ENCODE assay signal across 9 cellular contexts in the genomic region with DNA sequence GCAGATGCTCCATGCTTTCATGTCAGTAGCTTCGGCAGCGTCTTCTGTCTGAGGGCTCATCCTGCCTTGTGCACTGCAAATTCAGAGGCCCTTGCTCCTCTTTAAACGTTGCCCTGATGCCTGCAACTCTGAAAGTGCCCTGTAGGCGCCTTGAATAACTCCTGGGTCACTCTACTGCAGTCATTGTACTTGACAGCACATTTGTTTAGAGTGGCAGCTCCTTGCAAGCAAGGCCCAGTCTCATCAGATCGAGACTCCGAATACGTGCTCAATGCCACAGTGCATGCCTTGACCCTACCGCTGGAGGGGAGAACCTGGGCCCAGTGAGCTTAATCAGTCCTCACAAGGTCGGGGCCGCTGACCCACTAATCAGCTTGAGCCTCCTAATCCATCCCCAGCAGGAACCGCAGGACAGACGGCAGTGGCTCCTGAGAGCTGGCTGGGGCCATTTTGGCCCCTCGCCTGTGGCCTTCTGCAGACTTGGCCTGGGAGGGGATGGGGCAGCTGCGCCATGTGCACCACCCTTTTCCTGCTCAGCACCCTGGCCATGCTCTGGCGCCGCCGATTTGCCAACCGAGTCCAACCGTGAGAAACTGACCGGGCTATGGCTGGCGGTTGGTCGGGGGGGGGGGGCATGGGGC. TPM values are rescaled to one million over a fixed set of nuclear protein-coding genes. Genes with fewer than 3 reads are reported as not detected.
DNase-seq lines count a peak whose midpoint lies in the region; ATAC-seq, FAIRE-seq and TF ChIP-seq lines count a peak whose summit lies in the region.
"Had no signal": no experiment of that assay in that cellular context is flagged by ENCODE, and none has a peak within 500 bp of the region (broad histone marks: within the 10 kb centered on the region; RNA-seq: fewer than 3 reads in every experiment).

A gene with protein sequence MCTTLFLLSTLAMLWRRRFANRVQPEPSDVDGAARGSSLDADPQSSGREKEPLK (plus strand): TSS at position 414 of the 641 bp plus-strand sequence. CDS start 98 bp downstream, at position 512.

- no peak within 1 kb of the TSS for H2BK20ac ChIP-seq in H9 (ENCODE audit: low read depth, low read length, poor library complexity, severe bottlenecking)

- H3K4me1 Mint-ChIP-seq in H9 = peaks cover 31 to 51% of the 10 kb centered on the region in 2 experiments

- H2AFZ ChIP-seq in H9 (ENCODE audit: low read length) (no peak within 1 kb of the TSS), GM12878 (ENCODE audit: control insufficient read depth, low read depth, low read length) (no peak within 1 kb of the TSS)

- H3K9me3 ChIP-seq in H9 (ENCODE audit: control insufficient read depth, low read depth, low read length) (no peaks in the 10 kb centered on the region), GM12878 (replicated peaks; ENCODE audit: control insufficient read depth, insufficient read depth, low read length) (no peaks in the 10 kb centered on the region), kidney (ENCODE audit: control insufficient read depth in 1 of 2, low read length in 2 of 2) (no peaks in the 10 kb centered on the region), subcutaneous abdominal adipose tissue (ENCODE audit: control insufficient read depth in 5 of 5, low read length in 5 of 5) (no peaks in the 10 kb centered on the region)

- in situ Hi-C loops in GM12878 (cut with MboI) = no loop called here

- no peak within 1 kb of the TSS for H3K27ac Mint-ChIP-seq in H9

- no peaks in the 10 kb centered on the region for H3K9me3 Mint-ChIP-seq in H9

- no peak within 1 kb of the TSS for H2BK120ac ChIP-seq in H9 (ENCODE audit: low read depth, low read length, poor library complexity, severe bottlenecking)

- peak; percentile 43 for TF ChIP-seq CTCF in H9 (conservative IDR thresholded peaks at IDR 0.05)
- TF ChIP-seq CTCF in GM12878 (IDR thresholded peaks at IDR 0.05 in 2 of 3, conservative IDR thresholded peaks at IDR 0.05 in 1 of 3; ENCODE audit: control insufficient read depth in 2 of 3, extremely low read depth in 1 of 3, insufficient read depth in 1 of 3, low read depth in 3 of 3, low read length in 3 of 3) = 0 out of 6 replicates have a peak, but pooled peaks of 1 of the 3 experiments have one; percentile 5
- TF ChIP-seq CTCF in kidney (IDR thresholded peaks at IDR 0.05; ENCODE audit: borderline replicate concordance, extremely low read depth, insufficient read depth) = no peak

- no peaks in the 10 kb centered on the region for H3K36me3 Mint-ChIP-seq in H9 (ENCODE audit: insufficient read depth in 1 of 3, low read depth in 3 of 3)

- H2AK5ac ChIP-seq in H9 (ENCODE audit: insufficient read length, low read length) = no peak within 1 kb of the TSS

- H3K14ac ChIP-seq in H9 (ENCODE audit: insufficient read depth, low read length) = no peak within 1 kb of the TSS

- no peak within 1 kb of the TSS for H3K9ac ChIP-seq in H9 (ENCODE audit: extremely low read depth, insufficient read length, low read length)
- H3K9ac ChIP-seq in GM12878 (ENCODE audit: control insufficient read depth, insufficient read depth, low read length) = no peak within 1 kb of the TSS
- H3K9ac ChIP-seq in kidney (ENCODE audit: low read length in 2 of 2) = peak within 1 kb of the TSS; percentile 31 to 46
- peak within 1 kb of the TSS in 2 of 5 donors; percentile 71 to 72 for H3K9ac ChIP-seq in subcutaneous abdominal adipose tissue (ENCODE audit: low read length in 5 of 5)

- H3K4me2 ChIP-seq in H9 (ENCODE audit: insufficient read depth, insufficient read length, low read length) (peak within 1 kb of the TSS; percentile 51), GM12878 (ENCODE audit: control insufficient read depth, insufficient read depth) (no peak within 1 kb of the TSS)

- RAD21 ChIA-PET in GM12878 (lab: Charles Lee; ENCODE audit: unreplicated experiment) = interaction anchor here (1.4 kb wide), 1 partner anchor 12 kb away, joined by 4 read pairs; no protein-coding TSS in a partner anchor

- no peak within 1 kb of the TSS for H2BK15ac ChIP-seq in H9 (ENCODE audit: low read depth, low read length)

- SMC1A ChIA-PET in GM12878 (lab: Charles Lee; ENCODE audit: uncharacterized antibody, unreplicated experiment) = no interaction called here

- WGBS in H9 (ENCODE audit: extremely low coverage, insufficient read length, low lambda C conversion rate) = no CpG with 5 or more reads among the region's 22 CpGs
- 52% methylated on average over 18 of the region's 22 CpGs for WGBS in GM12878 (ENCODE audit: insufficient coverage, insufficient replicate concordance, low lambda C conversion rate, missing lambda C conversion rate)

- H4K91ac ChIP-seq in H9 (ENCODE audit: insufficient read length, low read depth, low read length) = no peak within 1 kb of the TSS

- POLR2A ChIA-PET in GM12878 (lab: Charles Lee) = no interaction called here

- no peak within 1 kb of the TSS for H3T11ph ChIP-seq in H9 (ENCODE audit: low read length)

- peak; percentile 34; the same call in 1 of the 3 replicates for ATAC-seq in GM12878
- ATAC-seq in HG03280 (IDR thresholded peaks at IDR 0.05; ENCODE audit: unreplicated experiment) = no peak
- ATAC-seq in GM18520 (IDR thresholded peaks at IDR 0.05; ENCODE audit: unreplicated experiment) = no peak
- ATAC-seq in GM18873 (IDR thresholded peaks at IDR 0.05; ENCODE audit: low FRiP score, unreplicated experiment) = no peak

- H3K56ac ChIP-seq in H9 (ENCODE audit: insufficient read length, low read depth, low read length) = no peak within 1 kb of the TSS

- no peak within 1 kb of the TSS for H2BK5ac ChIP-seq in H9 (ENCODE audit: insufficient read length, low read length)

- H3K27me3 ChIP-seq in H9 (ENCODE audit: insufficient read depth, low read length) = peaks cover 20% of the 10 kb centered on the region; the same call in 1 of the 2 replicates
- H3K27me3 ChIP-seq in GM12878 (replicated peaks in 1 of 2; ENCODE audit: control insufficient read depth in 2 of 2, insufficient read depth in 2 of 2, low read length in 1 of 2) = peaks cover 5 to 9% of the 10 kb centered on the region in 2 experiments
- H3K27me3 ChIP-seq in subcutaneous abdominal adipose tissue (ENCODE audit: control insufficient read depth in 5 of 5, insufficient read depth in 4 of 5, low read length in 5 of 5) = peaks cover 0 to 4% (median 0%) of the 10 kb centered on the region in 5 donors

- H3K27ac ChIP-seq in H9 (ENCODE audit: insufficient read length, low read depth, low read length) = no peak within 1 kb of the TSS
- no peak within 1 kb of the TSS for H3K27ac ChIP-seq in GM12878 (ENCODE audit: control insufficient read depth, insufficient read depth)
- no peak within 1 kb of the TSS for H3K27ac ChIP-seq in kidney (ENCODE audit: low read depth in 2 of 2, low read length in 2 of 2)
- peak within 1 kb of the TSS; percentile 41 for H3K27ac ChIP-seq in subcutaneous abdominal adipose tissue (ENCODE audit: low read depth, low read length)

- H4K5ac ChIP-seq in H9 (ENCODE audit: insufficient read length, low read depth, low read length) = no peak within 1 kb of the TSS

- H4K8ac ChIP-seq in H9 (replicated peaks; ENCODE audit: insufficient read length, low read depth, low read length) = no peak within 1 kb of the TSS

- intact Hi-C loops in GM12878 (cut with micrococcal nuclease; ENCODE audit: unreplicated experiment) = no loop called here
- intact Hi-C loops in kidney (cut with DNase I) = no loop called here

- H3K79me2 ChIP-seq in H9 (ENCODE audit: insufficient read depth, low read length) = no peaks in the 10 kb centered on the region
- H3K79me2 ChIP-seq in GM12878 (ENCODE audit: control insufficient read depth, insufficient read depth, low read length) = no peaks in the 10 kb centered on the region

- H3K36me3 ChIP-seq in GM12878 (ENCODE audit: control insufficient read depth in 2 of 2, insufficient read depth in 2 of 2, low read length in 1 of 2) = no peaks in the 10 kb centered on the region
- no peaks in the 10 kb centered on the region for H3K36me3 ChIP-seq in kidney (ENCODE audit: control insufficient read depth in 1 of 2, insufficient read depth in 2 of 2, low read length in 2 of 2)
- no peaks in the 10 kb centered on the region for H3K36me3 ChIP-seq in subcutaneous abdominal adipose tissue (ENCODE audit: control insufficient read depth in 5 of 5, insufficient read depth in 5 of 5, low read length in 5 of 5)

- no peak within 1 kb of the TSS for H2BK12ac ChIP-seq in H9 (ENCODE audit: insufficient read length, low read depth, low read length)

- H4K20me1 ChIP-seq in H9 (ENCODE audit: control insufficient read depth, insufficient read depth, insufficient read length) (peaks cover 4% of the 10 kb centered on the region), GM12878 (ENCODE audit: control insufficient read depth, insufficient read depth) (no peaks in the 10 kb centered on the region)

- H3K23me2 ChIP-seq in H9 (ENCODE audit: insufficient read length, low read depth, low read length, poor library complexity, severe bottlenecking) = peaks cover 11% of the 10 kb centered on the region

- TF ChIP-seq RAD21 in GM12878 (IDR thresholded peaks at IDR 0.05; ENCODE audit: insufficient read depth, low read depth, low read length) = no peak

- no peak for TF ChIP-seq EP300 in GM12878 (IDR thresholded peaks at IDR 0.05; ENCODE audit: borderline replicate concordance in 1 of 2, control insufficient read depth in 1 of 2, low read depth in 2 of 2, low read length in 2 of 2)

- H3K18ac ChIP-seq in H9 (ENCODE audit: insufficient read length, low read depth, low read length) = no peak within 1 kb of the TSS

- H3K27me3 Mint-ChIP-seq in H9 (ENCODE audit: low read depth) = peaks cover 64% of the 10 kb centered on the region

- no peak for TF ChIP-seq POLR2A in GM12878 (IDR thresholded peaks at IDR 0.05; ENCODE audit: low read depth, low read length)

- FAIRE-seq in GM12878 (lab: Jason Lieb, UNC) = no peak
- no peak for FAIRE-seq in kidney (lab: Jason Lieb, UNC)

- H3K4me3 ChIP-seq in GM12878 (no peak within 1 kb of the TSS), kidney (ENCODE audit: low read length in 2 of 2) (peak within 1 kb of the TSS; percentile 56 to 61), subcutaneous abdominal adipose tissue (ENCODE audit: low read depth in 1 of 5, low read length in 5 of 5) (peak within 1 kb of the TSS; percentile 59 to 70 (median 67))

- H3K4me1 ChIP-seq in H9 (ENCODE audit: insufficient read depth, low read length) (peaks cover 2% of the 10 kb centered on the region; the same call in 1 of the 2 replicates), GM12878 (ENCODE audit: control insufficient read depth, insufficient read depth, low read length) (no peaks in the 10 kb centered on the region), kidney (ENCODE audit: control insufficient read depth in 1 of 2, insufficient read depth in 1 of 2, low read depth in 1 of 2, low read length in 2 of 2) (peaks cover 7 to 21% of the 10 kb centered on the region in 2 donors), subcutaneous abdominal adipose tissue (ENCODE audit: control insufficient read depth in 5 of 5, insufficient read depth in 5 of 5, low read length in 5 of 5) (peaks cover 13 to 77% (median 70%) of the 10 kb centered on the region in 5 donors)

- H3K79me1 ChIP-seq in H9 (ENCODE audit: insufficient read depth, low read depth, low read length, poor library complexity, severe bottlenecking) = no peaks in the 10 kb centered on the region

- H3K4me3 Mint-ChIP-seq in H9 = peak within 1 kb of the TSS; percentile 63 to 79

- H3K23ac ChIP-seq in H9 (ENCODE audit: insufficient read length, low read depth, low read length) = no peak within 1 kb of the TSS

- DNase-seq in H9 (peak; percentile 58), GM12878 (ENCODE audit: low read depth, low spot score) (no peak), kidney (peak; percentile 65)
- DNase-seq in stimulated activated CD4-positive, alpha-beta T cell treated with anti-CD3 and anti-CD28 coated beads, Interleukin-4, amount 100 ng/mL, for 4 hours = no peak
- DNase-seq: cortex of kidney had no signal

- BruUV-seq in GM12878 (replicated peaks; lab: Mats Ljungman, UMichigan) = no TSS peak

- no peak within 1 kb of the TSS for H3K4ac ChIP-seq in H9 (ENCODE audit: low read depth, low read length)

- CTCF ChIA-PET in GM12878 (lab: Yijun Ruan, JAX) = interaction anchor here (1.6 kb wide), 1 partner anchor 11 kb away, joined by 6 read pairs; no protein-coding TSS in a partner anchor

RNA-seq across cellular contexts. Expression of the gene that starts here (rescaled TPM):
- 0.42 and 0.46 TPM in 2 replicates for total RNA-seq in H9 (2021)
- 2.4 TPM in 2 replicates for total RNA-seq in GM12878 (2013; cell fraction: nucleolus; rRNA removed)
- total RNA-seq in GM12878 (2014; rRNA removed) = 0.44 TPM in 1 of 2 replicates, not detected in the other
- total RNA-seq in GM12878 (2014; rRNA removed; fragmentation: Illumina TruSeq; extraction: Trizol) = 0.18 TPM in 1 of 2 replicates, not detected in the other
- 0.37 and 0.95 TPM in 2 replicates for total RNA-seq in GM12878 (2021)
- not detected for polyA plus RNA-seq in GM12878 (2011; ENCODE audit: low read depth)
- polyA plus RNA-seq in GM12878 (2011; rRNA removed) = 0.22 and 0.49 TPM in 2 replicates
- polyA plus RNA-seq in GM12878 (2011; cell fraction: cytosol; rRNA removed) = 0.24 and 0.48 TPM in 2 replicates
- 0.50 and 1.4 TPM in 2 replicates for polyA plus RNA-seq in GM12878 (2011; cell fraction: nucleus; rRNA removed)
- polyA plus RNA-seq in GM12878 (2012) = 0.45 TPM in 1 of 2 replicates, not detected in the other
- not detected in 2 replicates for polyA plus RNA-seq in GM12878 (2014; fragmentation: Illumina TruSeq; extraction: Trizol)
- polyA plus RNA-seq in GM12878 (2014; fragmentation: Nextera tagmentation; extraction: Ambion mirVana) = under 1 TPM in 1 of 2 experiments, not detected in 1; 0.31 TPM
- polyA plus RNA-seq in GM12878 (2014; rRNA removed) = 0.51 TPM in 1 of 2 replicates, not detected in the other
- polyA plus RNA-seq in GM12878 (2016; fragmentation: Nextera tagmentation; extraction: Ambion mirVana) = under 1 TPM; 0.37 to 0.55 TPM
- polyA minus RNA-seq in GM12878 (2011; rRNA and poly(A)+ RNA removed) = not detected in 2 replicates
- polyA minus RNA-seq in GM12878 (2011; cell fraction: cytosol; rRNA and poly(A)+ RNA removed) = not detected in 2 replicates
- polyA minus RNA-seq in GM12878 (2011; cell fraction: nucleus; rRNA and poly(A)+ RNA removed) = not detected in 2 replicates
- total RNA-seq in kidney = 2.2 TPM
- polyA plus RNA-seq in kidney (ENCODE audit: insufficient read depth, low read depth, low replicate concordance) = not detected

Comparison
In these comparisons a context has a peak if more than half of its experiments do, and no peak if none do; other contexts are left out.
1. Peak in DNase-seq and H3K4me2 ChIP-seq in H9; RNA of the gene not detected or under 1 TPM.
2. H3K9ac ChIP-seq: peak in kidney (2 of 2); none in H9 (single experiment) and GM12878 (single experiment).